ENCODE assay signal across 30 cellular contexts in the genomic region with DNA sequence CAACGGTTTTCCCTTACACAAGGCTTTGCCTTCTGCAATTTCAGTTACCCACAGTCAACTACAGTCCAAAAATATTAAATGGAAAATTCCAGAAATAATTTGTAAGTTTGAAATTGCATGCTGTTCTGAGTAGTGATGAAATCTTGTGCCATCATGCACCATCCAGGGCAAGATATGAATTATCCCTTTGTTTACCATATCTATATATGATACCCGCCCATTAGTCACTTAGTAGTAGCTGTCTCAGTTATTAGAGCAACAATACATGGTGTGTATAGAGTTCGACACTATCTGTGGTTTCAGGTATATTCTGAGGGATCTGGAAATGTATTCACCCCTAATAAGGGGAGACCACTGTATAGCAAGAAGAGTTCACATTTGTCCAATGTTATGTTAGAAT. TPM values are rescaled to one million over a fixed set of nuclear protein-coding genes. Genes with fewer than 3 reads are reported as not detected.
DNase-seq lines count a peak whose midpoint lies in the region; ATAC-seq and TF ChIP-seq lines count a peak whose summit lies in the region.
"Had no signal": no experiment of that assay in that cellular context is flagged by ENCODE, and none has a peak within 500 bp of the region (broad histone marks: within the 10 kb centered on the region; RNA-seq: fewer than 3 reads in every experiment).

No MANE protein-coding gene starts in this region.

- H3K27ac ChIP-seq in PC-9, result peak overlapping the region; percentile 21; the same call in 1 of the 2 replicates
- no peak overlapping the region for H3K27ac ChIP-seq in hepatocyte
- H3K27ac ChIP-seq: cardiac muscle cell, coronary artery, gastrocnemius medialis, KMS-11, SK-N-MC had no signal

- no peaks in the 10 kb centered on the region for H3K9me3 Mint-ChIP-seq in activated naive CD4-positive, alpha-beta T cell treated with anti-CD3 and anti-CD28 coated beads, Interleukin-2, amount 50 U/mL, for 24 hours
- no peaks in the 10 kb centered on the region for H3K9me3 Mint-ChIP-seq in osteocyte (ENCODE audit: unreplicated experiment)
- H3K9me3 Mint-ChIP-seq: effector memory CD8-positive, alpha-beta T cell; T-helper 1 cell treated with Interleukin-12 subunit alpha and Interleukin-12 subunit beta and Interleukin-4 antibody, amounts not matched to agents 30 μg/mL and 1 μg/mL, for 36 hours had no signal

- no peaks in the 10 kb centered on the region for H3K27me3 Mint-ChIP-seq in activated naive CD4-positive, alpha-beta T cell treated with anti-CD3 and anti-CD28 coated beads, Interleukin-2, amount 50 U/mL, for 24 hours
- H3K27me3 Mint-ChIP-seq in osteocyte (ENCODE audit: unreplicated experiment), result no peaks in the 10 kb centered on the region
- H3K27me3 Mint-ChIP-seq: effector memory CD8-positive, alpha-beta T cell had no signal

- in situ Hi-C loops in G401 (cut with HindIII; ENCODE audit: low sequenced_read_pairs), result no loop called here

- H3K79me2 ChIP-seq in PC-9 (ENCODE audit: low read depth), result peaks cover 96% of the 10 kb centered on the region
- peaks cover 97% of the 10 kb centered on the region for H3K79me2 ChIP-seq in hepatocyte

- H3K9me3 ChIP-seq in PC-9 (ENCODE audit: insufficient read depth, low read depth) (no peaks in the 10 kb centered on the region), hepatocyte (ENCODE audit: low read depth) (no peaks in the 10 kb centered on the region)
- H3K9me3 ChIP-seq: gastrocnemius medialis had no signal

- CTCF ChIA-PET in PC-9 (lab: Charles Lee), result no interaction called here

- H2AFZ ChIP-seq in PC-9, result no peak overlapping the region
- no peak overlapping the region for H2AFZ ChIP-seq in hepatocyte

- H3K36me3 ChIP-seq in PC-9 (ENCODE audit: low read depth), result peaks cover 9% of the 10 kb centered on the region
- H3K36me3 ChIP-seq in hepatocyte (replicated peaks; ENCODE audit: insufficient read depth, low read depth), result no peaks in the 10 kb centered on the region
- H3K36me3 ChIP-seq: cardiac muscle cell, gastrocnemius medialis had no signal

- H3K4me3 Mint-ChIP-seq in activated naive CD4-positive, alpha-beta T cell treated with anti-CD3 and anti-CD28 coated beads, Interleukin-2, amount 50 U/mL, for 24 hours, result no peak overlapping the region
- no peak overlapping the region for H3K4me3 Mint-ChIP-seq in osteocyte (ENCODE audit: unreplicated experiment)
- H3K4me3 Mint-ChIP-seq: T-helper 1 cell treated with Interleukin-12 subunit alpha and Interleukin-12 subunit beta and Interleukin-4 antibody, amounts not matched to agents 30 μg/mL and 1 μg/mL, for 36 hours had no signal

- 95% methylated on average over 3 of the region's 3 CpGs for WGBS in hepatocyte (ENCODE audit: low lambda C conversion rate, missing lambda C conversion rate)

- intact Hi-C loops in PC-9 (cut with micrococcal nuclease; ENCODE audit: unreplicated experiment), result no loop called here

- TF ChIP-seq CTCF in PC-9 (conservative IDR thresholded peaks at IDR 0.05), result no peak
- TF ChIP-seq CTCF in fibroblast of the aortic adventitia (IDR thresholded peaks at IDR 0.05; ENCODE audit: insufficient read depth, low read length), result no peak
- no peak for TF ChIP-seq CTCF in osteocyte (IDR thresholded peaks at IDR 0.05)
- no peak for TF ChIP-seq CTCF in hepatocyte (IDR thresholded peaks at IDR 0.05; ENCODE audit: poor library complexity)

- BruUV-seq in PC-9 (replicated peaks; lab: Mats Ljungman, UMichigan), result no TSS peak

- peaks cover 11% of the 10 kb centered on the region for H3K36me3 Mint-ChIP-seq in activated naive CD4-positive, alpha-beta T cell treated with anti-CD3 and anti-CD28 coated beads, Interleukin-2, amount 50 U/mL, for 24 hours
- H3K36me3 Mint-ChIP-seq in osteocyte (ENCODE audit: unreplicated experiment), result no peaks in the 10 kb centered on the region

- H3K4me2 ChIP-seq in PC-9, result no peak overlapping the region
- H3K4me2 ChIP-seq in hepatocyte, result no peak overlapping the region
- H3K4me2 ChIP-seq: KMS-11 had no signal

- peaks cover 73% of the 10 kb centered on the region for H3K4me1 Mint-ChIP-seq in activated naive CD4-positive, alpha-beta T cell treated with anti-CD3 and anti-CD28 coated beads, Interleukin-2, amount 50 U/mL, for 24 hours
- H3K4me1 Mint-ChIP-seq in osteocyte (ENCODE audit: unreplicated experiment), result peaks cover 31% of the 10 kb centered on the region

- peaks cover 74% of the 10 kb centered on the region for H4K20me1 ChIP-seq in PC-9 (ENCODE audit: insufficient read depth)
- H4K20me1 ChIP-seq in hepatocyte (ENCODE audit: insufficient read depth, poor library complexity, severe bottlenecking), result peaks cover 69% of the 10 kb centered on the region

- peaks cover 29% of the 10 kb centered on the region; the same call in 1 of the 2 replicates for H3F3A ChIP-seq in PC-9 (ENCODE audit: insufficient read depth, low read depth)

- H3K27me3 ChIP-seq in PC-9 (ENCODE audit: insufficient read depth, low read depth) (no peaks in the 10 kb centered on the region), hepatocyte (no peaks in the 10 kb centered on the region)
- H3K27me3 ChIP-seq: cardiac muscle cell, gastrocnemius medialis had no signal

- H3K4me3 ChIP-seq in PC-9 (no peak overlapping the region), fibroblast of the aortic adventitia (ENCODE audit: low read depth, low read length) (no peak overlapping the region), hepatocyte (no peak overlapping the region)
- H3K4me3 ChIP-seq: cardiac muscle cell, coronary artery, gastrocnemius medialis, SK-N-MC had no signal

- H3K4me1 ChIP-seq in PC-9 (replicated peaks; ENCODE audit: insufficient read depth), result no peaks in the 10 kb centered on the region
- H3K4me1 ChIP-seq in hepatocyte (ENCODE audit: insufficient read depth), result no peaks in the 10 kb centered on the region

- POLR2A ChIA-PET in PC-9 (lab: Charles Lee; ENCODE audit: unreplicated experiment), result no interaction called here

- no peaks in the 10 kb centered on the region for H3K9me2 ChIP-seq in PC-9 (ENCODE audit: insufficient read depth)
- H3K9me2 ChIP-seq in hepatocyte (replicated peaks; ENCODE audit: insufficient read depth), result no peaks in the 10 kb centered on the region

- no peak for ATAC-seq in HG03378 (IDR thresholded peaks at IDR 0.05; ENCODE audit: unreplicated experiment)
- ATAC-seq: effector memory CD8-positive, alpha-beta T cell; esophagus mucosa; gastrocnemius medialis; HCT116 had no signal

- no peak for DNase-seq in activated naive CD4-positive, alpha-beta T cell treated with anti-CD3 and anti-CD28 coated beads, Interleukin-2, amount 50 U/mL, for 16 hours
- DNase-seq in PC-9, result no peak
- DNase-seq in fibroblast of the aortic adventitia (ENCODE audit: low read depth), result peak; percentile 14
- no peak for DNase-seq in osteocyte (ENCODE audit: extremely low spot score, unreplicated experiment)
- DNase-seq in hepatocyte (ENCODE audit: low spot score), result no peak
- no peak for DNase-seq in G401 (ENCODE audit: low spot score)
- DNase-seq: activated naive CD4-positive, alpha-beta T cell treated with Interleukin-2 at 50 U/mL for 16 hours; activated T-cell treated with anti-CD3 and anti-CD28 coated beads, Interleukin-2, amount 50 U/mL, for 1 hour; anterior cingulate cortex; effector memory CD8-positive, alpha-beta T cell; gastrocnemius medialis; hippocampal formation; mesenchymal stem cell; MM.1S; NCI-H1417 treated with DMSO at 0.1 percent for 48 hours; NCI-H2081 treated with DMSO at 0.1 percent for 48 hours; NCI-H446; NCI-H774; occipital lobe; RPMI8226; stimulated activated naive CD4-positive, alpha-beta T cell treated with Interleukin-2 at 50 U/mL for 16 hours had no signal

- H3K27ac Mint-ChIP-seq in activated naive CD4-positive, alpha-beta T cell treated with anti-CD3 and anti-CD28 coated beads, Interleukin-2, amount 50 U/mL, for 24 hours, result peak overlapping the region; percentile 6
- peak overlapping the region; percentile 19 for H3K27ac Mint-ChIP-seq in osteocyte (ENCODE audit: unreplicated experiment)
- H3K27ac Mint-ChIP-seq: T-helper 1 cell treated with Interleukin-12 subunit alpha and Interleukin-12 subunit beta and Interleukin-4 antibody, amounts not matched to agents 30 μg/mL and 1 μg/mL, for 36 hours had no signal

RNA-seq across cellular contexts. Expression of a gene that starts 29.4 kb away (rescaled TPM):
- total RNA-seq in PC-9 (2021), result 112 and 143 TPM in 2 replicates
- total RNA-seq in fibroblast of the aortic adventitia (ENCODE audit: low replicate concordance), result 96.3 and 120 TPM in 2 replicates
- total RNA-seq in osteocyte, result 78.1 and 83.7 TPM in 2 replicates
- total RNA-seq in hepatocyte, result 117 and 118 TPM in 2 replicates
- polyA plus RNA-seq in hepatocyte, result 32.9 and 39.3 TPM in 2 replicates
- total RNA-seq in G401 (2014; rRNA removed; shearing (Covaris generic)), result 22.7 and 23.9 TPM in 2 replicates
